37 cellular contexts compared by ENCODE assay signal in the genomic region with DNA sequence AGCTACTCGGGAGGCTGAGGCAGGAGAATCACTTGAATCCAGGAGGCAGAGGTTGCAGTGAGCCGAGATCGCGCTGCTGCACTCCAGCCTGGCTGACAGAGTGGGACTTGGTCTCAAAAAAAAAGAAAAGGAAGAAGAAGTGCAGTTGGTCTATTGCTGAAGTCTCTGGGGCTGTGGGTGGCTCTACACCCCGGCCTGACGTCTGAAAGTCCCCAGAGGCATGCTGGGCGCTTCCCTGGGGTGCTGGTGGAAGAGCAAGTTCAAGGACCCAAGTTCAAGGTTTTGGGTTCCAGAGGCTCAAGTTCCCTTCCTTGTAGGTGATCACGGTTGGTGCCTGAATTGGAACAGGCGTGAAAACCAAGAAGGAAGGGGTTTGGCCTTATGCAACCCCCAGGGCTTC. TPM values are rescaled to one million over a fixed set of nuclear protein-coding genes. Genes with fewer than 3 reads are reported as not detected.
"Had no signal": no experiment of that assay in that cellular context is flagged by ENCODE, and none has a peak within 500 bp of the region (broad histone marks: within the 10 kb centered on the region; RNA-seq: fewer than 3 reads in every experiment).

No MANE protein-coding gene starts in this region.

- H3K36me3 Mint-ChIP-seq: activated CD8-positive, alpha-beta memory T cell treated with anti-CD3 and anti-CD28 coated beads, Interleukin-2, amount 10 ng/mL, durations not matched to agents 7 days and 5 days; activated naive CD8-positive, alpha-beta T cell treated with anti-CD3 and anti-CD28 coated beads, Interleukin-2, amount 10 ng/mL, durations not matched to agents 7 days and 5 days; immature natural killer cell; mesothelial cell of epicardium; naive B cell; stimulated activated memory B cell treated with anti-CD40 and anti-IgM and Interleukin-4, amounts not matched to agents 10 μg/mL and 1 μg/mL and 100 μg/mL, for 72 hours; type B pancreatic cell had no signal

- H3K9ac ChIP-seq: parathyroid adenoma had no signal

- H3K9me3 ChIP-seq: psoas muscle, sigmoid colon, uterus had no signal

- H3K27ac ChIP-seq: brain microvascular endothelial cell, gastroesophageal sphincter, parathyroid adenoma, psoas muscle, sigmoid colon, uterus, WERI-Rb-1 had no signal

- H3K36me3 ChIP-seq: brain microvascular endothelial cell, gastroesophageal sphincter, sigmoid colon, uterus, WERI-Rb-1 had no signal

- H3K4me1 ChIP-seq: psoas muscle had no signal

- H3K27ac Mint-ChIP-seq: activated CD8-positive, alpha-beta memory T cell treated with anti-CD3 and anti-CD28 coated beads, Interleukin-2, amount 10 ng/mL, durations not matched to agents 7 days and 5 days; activated CD8-positive, alpha-beta T cell treated with anti-CD3 and anti-CD28 coated beads, Interleukin-2, amount 10 ng/mL, durations not matched to agents 7 days and 5 days; activated naive CD4-positive, alpha-beta T cell treated with anti-CD3 and anti-CD28 coated beads for 36 hours; activated naive CD8-positive, alpha-beta T cell treated with anti-CD3 and anti-CD28 coated beads, Interleukin-2, amount 10 ng/mL, durations not matched to agents 7 days and 5 days; activated T-cell treated with anti-CD3 and anti-CD28 coated beads, Interleukin-2, amount 50 U/mL, for 72 hours; immature natural killer cell; mesothelial cell of epicardium; nephron progenitor cell; stimulated activated memory B cell treated with anti-CD40 and anti-IgM and Interleukin-4, amounts not matched to agents 10 μg/mL and 1 μg/mL and 100 μg/mL, for 72 hours; stimulated activated naive CD8-positive, alpha-beta T cell treated with anti-CD3 and anti-CD28 coated beads, Interleukin-15, amount 100 ng/mL, for 72 hours; T-helper 17 cell; type B pancreatic cell had no signal

- H3K4me3 Mint-ChIP-seq: activated CD8-positive, alpha-beta memory T cell treated with anti-CD3 and anti-CD28 coated beads, Interleukin-2, amount 10 ng/mL, durations not matched to agents 7 days and 5 days; activated CD8-positive, alpha-beta T cell treated with anti-CD3 and anti-CD28 coated beads, Interleukin-2, amount 10 ng/mL, durations not matched to agents 7 days and 5 days; activated naive CD4-positive, alpha-beta T cell treated with anti-CD3 and anti-CD28 coated beads for 36 hours; activated naive CD8-positive, alpha-beta T cell treated with anti-CD3 and anti-CD28 coated beads, Interleukin-2, amount 10 ng/mL, durations not matched to agents 7 days and 5 days; activated T-cell treated with anti-CD3 and anti-CD28 coated beads, Interleukin-2, amount 50 U/mL, for 72 hours; mesothelial cell of epicardium; nephron progenitor cell; stimulated activated memory B cell treated with anti-CD40 and anti-IgM and Interleukin-4, amounts not matched to agents 10 μg/mL and 1 μg/mL and 100 μg/mL, for 72 hours; stimulated activated naive CD8-positive, alpha-beta T cell treated with anti-CD3 and anti-CD28 coated beads, Interleukin-15, amount 100 ng/mL, for 72 hours; T-helper 17 cell; type B pancreatic cell had no signal

- H3K9me3 Mint-ChIP-seq: activated naive CD4-positive, alpha-beta T cell treated with anti-CD3 and anti-CD28 coated beads for 36 hours; activated naive CD8-positive, alpha-beta T cell treated with anti-CD3 and anti-CD28 coated beads, Interleukin-2, amount 10 ng/mL, durations not matched to agents 7 days and 5 days; activated T-cell treated with anti-CD3 and anti-CD28 coated beads, Interleukin-2, amount 50 U/mL, for 72 hours; immature natural killer cell; mesothelial cell of epicardium; naive B cell; nephron progenitor cell; stimulated activated memory B cell treated with anti-CD40 and anti-IgM and Interleukin-4, amounts not matched to agents 10 μg/mL and 1 μg/mL and 100 μg/mL, for 72 hours; stimulated activated naive CD8-positive, alpha-beta T cell treated with anti-CD3 and anti-CD28 coated beads, Interleukin-15, amount 100 ng/mL, for 72 hours; type B pancreatic cell had no signal

- H3K27me3 ChIP-seq: brain microvascular endothelial cell had no signal

- ATAC-seq: activated CD8-positive, alpha-beta memory T cell treated with anti-CD3 and anti-CD28 coated beads, Interleukin-2, amount 10 ng/mL, durations not matched to agents 7 days and 5 days; activated CD8-positive, alpha-beta T cell treated with anti-CD3 and anti-CD28 coated beads, Interleukin-2, amount 10 ng/mL, durations not matched to agents 7 days and 5 days; activated T-cell treated with anti-CD3 and anti-CD28 coated beads, Interleukin-2, amount 50 U/mL, for 72 hours; gastroesophageal sphincter; left colon; psoas muscle; stimulated activated memory B cell treated with anti-CD40 and anti-IgM and Interleukin-4, amounts not matched to agents 10 μg/mL and 1 μg/mL and 100 μg/mL, for 72 hours; stimulated activated naive CD8-positive, alpha-beta T cell treated with anti-CD3 and anti-CD28 coated beads, Interleukin-15, amount 100 ng/mL, for 72 hours; T-helper 17 cell had no signal

- H3K4me1 Mint-ChIP-seq: activated naive CD8-positive, alpha-beta T cell treated with anti-CD3 and anti-CD28 coated beads, Interleukin-2, amount 10 ng/mL, durations not matched to agents 7 days and 5 days; nephron progenitor cell had no signal

- H2AFZ ChIP-seq: parathyroid adenoma had no signal

- H3K4me3 ChIP-seq: gastroesophageal sphincter, psoas muscle, sigmoid colon, uterus had no signal

- DNase-seq: activated CD4-positive, alpha-beta T cell treated with anti-CD3 and anti-CD28 coated beads for 1 hour; activated CD8-positive, alpha-beta memory T cell treated with anti-CD3 and anti-CD28 coated beads, Interleukin-2, amount 10 ng/mL, durations not matched to agents 7 days and 5 days; activated CD8-positive, alpha-beta T cell treated with anti-CD3 and anti-CD28 coated beads, Interleukin-2, amount 10 ng/mL, durations not matched to agents 7 days and 5 days; activated effector memory CD4-positive, alpha-beta T cell treated with Interleukin-2 at 50 U/mL for 16 hours; activated naive CD4-positive, alpha-beta T cell treated with anti-CD3 and anti-CD28 coated beads for 36 hours; activated naive CD8-positive, alpha-beta T cell treated with anti-CD3 and anti-CD28 coated beads, Interleukin-2, amount 10 ng/mL, durations not matched to agents 7 days and 5 days; activated T-cell treated with anti-CD3 and anti-CD28 coated beads, Interleukin-2, amount 50 U/mL, for 72 hours; brain microvascular endothelial cell; caudate nucleus; head of caudate nucleus; hypothalamus; immature natural killer cell; kidney; left colon; mammary epithelial cell; naive B cell; nephron progenitor cell; psoas muscle; sigmoid colon; small intestine; stimulated activated CD4-positive, alpha-beta T cell treated with anti-CD3 and anti-CD28 coated beads, Interleukin-4, amount 100 ng/mL, for 4 hours; stimulated activated CD8-positive, alpha-beta memory T cell treated with anti-CD3 and anti-CD28 coated beads, Interleukin-4, amount 100 ng/mL, for 48 hours; stimulated activated naive CD8-positive, alpha-beta T cell treated with anti-CD3 and anti-CD28 coated beads, Interleukin-15, amount 100 ng/mL, for 72 hours; substantia nigra; T-helper 17 cell; T1000; uterus; WERI-Rb-1 had no signal

RNA-seq across cellular contexts. Expression of a gene that starts 3.8 kb away (rescaled TPM):
- polyA plus RNA-seq: immature natural killer cell had no signal

RNA-seq across cellular contexts. Expression of a gene that starts 46.2 kb away (rescaled TPM):
- total RNA-seq: activated CD8-positive, alpha-beta memory T cell treated with anti-CD3 and anti-CD28 coated beads, Interleukin-2, amount 10 ng/mL, durations not matched to agents 7 days and 5 days; activated CD8-positive, alpha-beta T cell treated with anti-CD3 and anti-CD28 coated beads, Interleukin-2, amount 10 ng/mL, durations not matched to agents 7 days and 5 days; activated naive CD4-positive, alpha-beta T cell treated with anti-CD3 and anti-CD28 coated beads for 36 hours; activated T-cell treated with anti-CD3 and anti-CD28 coated beads, Interleukin-2, amount 50 U/mL, for 72 hours; endothelial cell of umbilical vein; fibroblast of villous mesenchyme; left colon; mammary epithelial cell had no signal
- polyA plus RNA-seq: fibroblast of lung, liver, mammary epithelial cell had no signal

RNA-seq across cellular contexts. Expression of a gene that starts 49.7 kb away (rescaled TPM):
- total RNA-seq: endothelial cell of umbilical vein, mammary epithelial cell, psoas muscle had no signal
- polyA plus RNA-seq: endothelial cell of umbilical vein, mammary epithelial cell had no signal
